In genomic region chr21:39238275-39238674, GRCh38 we compare ENCODE assay signal across 15 cellular contexts. TPM values are rescaled to one million over a fixed set of nuclear protein-coding genes. Genes with fewer than 3 reads are reported as not detected.
DNase-seq lines count a peak whose midpoint lies in the region; ATAC-seq lines count a peak whose summit lies in the region.
"Had no signal": no experiment of that assay in that cellular context is flagged by ENCODE, and none has a peak within 500 bp of the region (broad histone marks: within the 10 kb centered on the region; RNA-seq: fewer than 3 reads in every experiment).

No MANE protein-coding gene starts in this region.

- H3K27me3 Mint-ChIP-seq in activated naive CD4-positive, alpha-beta T cell treated with anti-CD3 and anti-CD28 coated beads, Interleukin-2, amount 50 U/mL, for 24 hours, result no peaks in the 10 kb centered on the region
- H3K27me3 Mint-ChIP-seq in T-helper 17 cell, result no peaks in the 10 kb centered on the region
- H3K27me3 Mint-ChIP-seq in stimulated activated naive B cell treated with anti-CD40 and anti-IgM and Interleukin-4, amounts not matched to agents 10 μg/mL and 1 μg/mL and 100 μg/mL, for 72 hours, result no peaks in the 10 kb centered on the region

- peaks cover 22% of the 10 kb centered on the region for H3K36me3 Mint-ChIP-seq in activated naive CD4-positive, alpha-beta T cell treated with anti-CD3 and anti-CD28 coated beads, Interleukin-2, amount 50 U/mL, for 24 hours
- peaks cover 14% of the 10 kb centered on the region for H3K36me3 Mint-ChIP-seq in T-helper 17 cell (ENCODE audit: low read depth)
- peaks cover 36 to 47% of the 10 kb centered on the region in 2 donors for H3K36me3 Mint-ChIP-seq in stimulated activated naive B cell treated with anti-CD40 and anti-IgM and Interleukin-4, amounts not matched to agents 10 μg/mL and 1 μg/mL and 100 μg/mL, for 72 hours

- peak overlapping the region; percentile 73 for H3K27ac Mint-ChIP-seq in activated naive CD4-positive, alpha-beta T cell treated with anti-CD3 and anti-CD28 coated beads, Interleukin-2, amount 50 U/mL, for 24 hours
- H3K27ac Mint-ChIP-seq in T-helper 17 cell, result peak overlapping the region; percentile 79
- H3K27ac Mint-ChIP-seq in stimulated activated naive B cell treated with anti-CD40 and anti-IgM and Interleukin-4, amounts not matched to agents 10 μg/mL and 1 μg/mL and 100 μg/mL, for 72 hours, result peak overlapping the region; percentile 49

- no peaks in the 10 kb centered on the region for H3K9me3 Mint-ChIP-seq in activated naive CD4-positive, alpha-beta T cell treated with anti-CD3 and anti-CD28 coated beads, Interleukin-2, amount 50 U/mL, for 24 hours
- H3K9me3 Mint-ChIP-seq in stimulated activated naive B cell treated with anti-CD40 and anti-IgM and Interleukin-4, amounts not matched to agents 10 μg/mL and 1 μg/mL and 100 μg/mL, for 72 hours, result no peaks in the 10 kb centered on the region
- H3K9me3 Mint-ChIP-seq: H9 had no signal

- DNase-seq in activated naive CD4-positive, alpha-beta T cell (lab: John Stamatoyannopoulos, UW), result no peak
- DNase-seq in T-helper 17 cell (no peak), astrocyte of the hippocampus (ENCODE audit: low read depth, low spot score) (peak; percentile 9), RPMI8226 (no peak)
- no peak for DNase-seq in stimulated activated naive B cell treated with anti-CD40 and anti-IgM and Interleukin-4, amounts not matched to agents 10 μg/mL and 1 μg/mL and 100 μg/mL, for 72 hours
- DNase-seq: EL, H9, Kasumi-1, NCI-H1930, NCI-H2171, Peyer's patch, SHP77 had no signal

- no peak overlapping the region for H3K4me3 Mint-ChIP-seq in activated naive CD4-positive, alpha-beta T cell treated with anti-CD3 and anti-CD28 coated beads, Interleukin-2, amount 50 U/mL, for 24 hours
- no peak overlapping the region for H3K4me3 Mint-ChIP-seq in T-helper 17 cell
- no peak overlapping the region for H3K4me3 Mint-ChIP-seq in stimulated activated naive B cell treated with anti-CD40 and anti-IgM and Interleukin-4, amounts not matched to agents 10 μg/mL and 1 μg/mL and 100 μg/mL, for 72 hours
- H3K4me3 Mint-ChIP-seq: H9 had no signal

- no peak for ATAC-seq in T-helper 17 cell
- no peak for ATAC-seq in stimulated activated naive B cell treated with anti-CD40 and anti-IgM and Interleukin-4, amounts not matched to agents 10 μg/mL and 1 μg/mL and 100 μg/mL, for 72 hours (replicated peaks)
- ATAC-seq in GM21381 (IDR thresholded peaks at IDR 0.05; ENCODE audit: unreplicated experiment), result no peak

- H3K4me1 Mint-ChIP-seq in activated naive CD4-positive, alpha-beta T cell treated with anti-CD3 and anti-CD28 coated beads, Interleukin-2, amount 50 U/mL, for 24 hours, result peaks cover 39% of the 10 kb centered on the region
- peaks cover 23% of the 10 kb centered on the region for H3K4me1 Mint-ChIP-seq in T-helper 17 cell
- H3K4me1 Mint-ChIP-seq in stimulated activated naive B cell treated with anti-CD40 and anti-IgM and Interleukin-4, amounts not matched to agents 10 μg/mL and 1 μg/mL and 100 μg/mL, for 72 hours, result no peaks in the 10 kb centered on the region
- H3K4me1 Mint-ChIP-seq: H9 had no signal

- no peaks in the 10 kb centered on the region for H3K9me3 ChIP-seq in T-helper 17 cell (ENCODE audit: control insufficient read depth, low read length, poor library complexity, severe bottlenecking)
- H3K9me3 ChIP-seq: BLaER1, Peyer's patch had no signal

RNA-seq across cellular contexts. Expression of gene PSMG1, which starts 55.0 kb away (rescaled TPM):
- total RNA-seq in T-helper 17 cell, result 10 to 100 TPM; 10.5 to 14.6 TPM
